15 cellular contexts compared by ENCODE assay signal in genomic region chr9:115289757-115290208, GRCh38.
DNase-seq lines count a peak whose midpoint lies in the region; ATAC-seq, FAIRE-seq and TF ChIP-seq lines count a peak whose summit lies in the region.
"Had no signal": no experiment of that assay in that cellular context is flagged by ENCODE, and none has a peak within 500 bp of the region (broad histone marks: within the 10 kb centered on the region; RNA-seq: fewer than 3 reads in every experiment).

No MANE protein-coding gene starts in this region.

- WGBS in mesendoderm (ENCODE audit: extremely low coverage, insufficient coverage, low lambda C conversion rate) = no CpG with 5 or more reads among the region's 1 CpG

- no peak overlapping the region for H2BK120ac ChIP-seq in mesendoderm (ENCODE audit: low read depth, low read length)

- no peak overlapping the region for H3K4ac ChIP-seq in mesendoderm (ENCODE audit: low read depth, low read length)

- H3K27me3 ChIP-seq in mesendoderm (ENCODE audit: insufficient read depth, low read length, poor library complexity) (no peaks in the 10 kb centered on the region), H7 (ENCODE audit: control insufficient read depth, insufficient read depth, low read length) (no peaks in the 10 kb centered on the region)

- H3K9ac ChIP-seq in mesendoderm (ENCODE audit: low read length) = no peak overlapping the region

- no peak overlapping the region for H4K5ac ChIP-seq in mesendoderm (ENCODE audit: low read length)

- H3K4me3 ChIP-seq in fibroblast of pulmonary artery (replicated peaks; ENCODE audit: low read depth, low read length) (no peak overlapping the region), mesendoderm (ENCODE audit: low read length) (no peak overlapping the region), H7 (ENCODE audit: insufficient read depth, low read depth, low read length) (no peak overlapping the region)

- no peak overlapping the region for H4K8ac ChIP-seq in mesendoderm (ENCODE audit: low read depth, low read length)

- FAIRE-seq in RCC 7860 (lab: Jason Lieb, UNC) = peak; percentile 86
- FAIRE-seq: endothelial cell of umbilical vein had no signal

- no peak overlapping the region for H3K56ac ChIP-seq in mesendoderm (ENCODE audit: low read length)

- H3K79me2 ChIP-seq in mesendoderm (ENCODE audit: control insufficient read depth, insufficient read depth, low read length) = no peaks in the 10 kb centered on the region

- H2BK5ac ChIP-seq in mesendoderm (ENCODE audit: low read length) = no peak overlapping the region

- ATAC-seq in HG02678 (IDR thresholded peaks at IDR 0.05; ENCODE audit: unreplicated experiment) (no peak), HG03521 (IDR thresholded peaks at IDR 0.05; ENCODE audit: unreplicated experiment) (no peak)
- ATAC-seq: activated CD4-positive, CD25-positive, alpha-beta regulatory T cell treated with anti-CD3 and anti-CD28 coated beads, Interleukin-2, amount 50 U/mL, for 24 hours had no signal

- no peak overlapping the region for H3K23ac ChIP-seq in mesendoderm (ENCODE audit: low read length)

- H2AK5ac ChIP-seq in mesendoderm (ENCODE audit: low read length) = no peak overlapping the region

- no peak overlapping the region for H3K4me2 ChIP-seq in mesendoderm (ENCODE audit: low read length)

- peak; percentile 6 for DNase-seq in HCEC 1CT
- peak; percentile 85 for DNase-seq in RCC 7860 (ENCODE audit: low spot score)
- peak; percentile 83 for DNase-seq in fibroblast of pulmonary artery (ENCODE audit: low read depth)
- DNase-seq in renal cortical epithelial cell (ENCODE audit: low read depth) = peak; percentile 85
- DNase-seq in mesendoderm = no peak
- DNase-seq in H7 = no peak
- DNase-seq: activated CD8-positive, alpha-beta memory T cell treated with anti-CD3 and anti-CD28 coated beads, Interleukin-2, amount 50 U/mL, for 4 hours; activated naive CD4-positive, alpha-beta T cell treated with Interleukin-2 at 50 U/mL for 16 hours; central memory CD4-positive, alpha-beta T cell; stimulated activated CD4-positive, alpha-beta T cell treated with anti-CD3 and anti-CD28 coated beads, Interleukin-12 subunit alpha, Interleukin-12 subunit beta, amount 100 ng/mL, for 4 hours; SW 1271 had no signal

- no peak overlapping the region for H3K27ac ChIP-seq in mesendoderm (ENCODE audit: low read depth, low read length)

- H2BK15ac ChIP-seq in mesendoderm (replicated peaks; ENCODE audit: low read depth) = no peak overlapping the region

- no peaks in the 10 kb centered on the region for H3K79me1 ChIP-seq in mesendoderm (ENCODE audit: low read length)

- H3K4me1 ChIP-seq in mesendoderm (ENCODE audit: control insufficient read depth, low read depth, low read length) = peaks cover 10% of the 10 kb centered on the region

- TF ChIP-seq CTCF in fibroblast of pulmonary artery (IDR thresholded peaks at IDR 0.05; ENCODE audit: low read length, missing control alignments) = no peak

- no peak overlapping the region for H3K18ac ChIP-seq in mesendoderm (ENCODE audit: low read length)

- no peaks in the 10 kb centered on the region for H3K36me3 ChIP-seq in mesendoderm (ENCODE audit: control insufficient read depth, insufficient read depth, low read length)
- H3K36me3 ChIP-seq in H7 (replicated peaks; ENCODE audit: control insufficient read depth, insufficient read depth, low read length) = no peaks in the 10 kb centered on the region

Comparison
In these comparisons a context has a peak if more than half of its experiments do, and no peak if none do; other contexts are left out.
1. DNase-seq: peak in HCEC 1CT (single experiment), RCC 7860 (single experiment), fibroblast of pulmonary artery (single experiment) and renal cortical epithelial cell (single experiment); none in mesendoderm (single experiment) and H7 (single experiment).